Comparison of ENCODE assay signal across 17 cellular contexts in the genomic region with DNA sequence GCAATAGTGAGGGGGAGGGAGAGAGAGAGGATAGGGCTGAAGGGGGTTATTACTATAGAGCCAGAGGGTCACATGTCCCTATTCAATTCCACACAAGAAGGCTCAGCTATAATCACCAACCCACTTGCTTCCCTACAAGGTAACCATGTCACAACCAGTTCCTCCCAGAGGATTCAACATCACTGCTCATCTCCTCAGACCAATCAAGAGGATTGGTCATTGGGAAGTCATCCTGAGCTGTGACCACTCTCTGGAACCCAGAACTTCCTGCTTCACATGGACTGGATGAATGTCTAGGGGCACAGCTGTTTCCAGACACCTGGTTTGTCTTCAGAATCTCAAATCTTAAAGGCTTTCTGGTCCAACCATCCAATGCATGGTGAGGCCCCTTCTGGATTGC.
"Had no signal": no experiment of that assay in that cellular context is flagged by ENCODE, and none has a peak within 500 bp of the region (broad histone marks: within the 10 kb centered on the region; RNA-seq: fewer than 3 reads in every experiment).

No MANE protein-coding gene starts in this region.

- H3K36me3 ChIP-seq: heart left ventricle, lower lobe of right lung, sigmoid colon, stomach, thoracic aorta, uterus had no signal

- DNase-seq: cortex of kidney; dorsolateral prefrontal cortex; effector CD8-positive, alpha-beta T cell; heart left ventricle; lower lobe of right lung; naive B cell; psoas muscle; sigmoid colon; stimulated activated CD4-positive, alpha-beta T cell treated with anti-CD3 and anti-CD28 coated beads, Interleukin-12 subunit alpha, Interleukin-12 subunit beta, amount 100 ng/mL, for 4 hours; stimulated activated naive CD4-positive, alpha-beta T cell; stomach; substantia nigra; trophoblast cell; uterus had no signal

- H3K4me3 Mint-ChIP-seq: naive B cell, nephron had no signal

- ATAC-seq: lower lobe of right lung, psoas muscle had no signal

- H3K9me3 ChIP-seq: psoas muscle, thoracic aorta, uterus had no signal

- H3K27ac Mint-ChIP-seq: naive B cell had no signal

- H3K4me1 ChIP-seq: lower lobe of right lung, psoas muscle, sigmoid colon, uterus had no signal

- H3K4me3 ChIP-seq: dorsolateral prefrontal cortex, heart left ventricle, lower lobe of right lung, psoas muscle, sigmoid colon, skin epidermis, stomach, thoracic aorta, uterus had no signal

- H3K4me1 Mint-ChIP-seq: naive B cell had no signal

- H3K27ac ChIP-seq: heart left ventricle, lower lobe of right lung, psoas muscle, sigmoid colon, skin epidermis, thoracic aorta, uterus had no signal
